In genomic region chr1:153371231-153371630, GRCh38 we compare ENCODE assay signal across 27 cellular contexts. TPM values are rescaled to one million over a fixed set of nuclear protein-coding genes. Genes with fewer than 3 reads are reported as not detected.
DNase-seq lines count a peak whose midpoint lies in the region; ATAC-seq, FAIRE-seq and TF ChIP-seq lines count a peak whose summit lies in the region.
"Had no signal": no experiment of that assay in that cellular context is flagged by ENCODE, and none has a peak within 500 bp of the region (broad histone marks: within the 10 kb centered on the region; RNA-seq: fewer than 3 reads in every experiment).

No MANE protein-coding gene starts in this region.

- H3K27ac ChIP-seq in RWPE1 (0 out of 2 replicates have a peak overlapping the region, but pooled peaks have one; percentile 27), coronary artery (no peak overlapping the region), esophagus squamous epithelium (peak overlapping the region; percentile 74 to 83 (median 80))
- H3K27ac ChIP-seq: C4-2B, SK-N-MC had no signal

- intact Hi-C loops in esophagus squamous epithelium (cut with DNase I) = no loop called here

- no peaks in the 10 kb centered on the region for H3K4me1 Mint-ChIP-seq in immature natural killer cell
- H3K4me1 Mint-ChIP-seq: CD8-positive, alpha-beta memory T cell; IgD-negative memory B cell had no signal

- no peak for TF ChIP-seq CTCF in RWPE1 (conservative IDR thresholded peaks at IDR 0.05; ENCODE audit: low read depth)
- no peak for TF ChIP-seq CTCF in coronary artery (IDR thresholded peaks at IDR 0.05)
- no peak for TF ChIP-seq CTCF in esophagus squamous epithelium (IDR thresholded peaks at IDR 0.05)
- TF ChIP-seq CTCF in D721Med (IDR thresholded peaks at IDR 0.05; ENCODE audit: insufficient read depth, missing control alignments) = no peak

- no peak for FAIRE-seq in D721Med (lab: Jason Lieb, UNC)
- FAIRE-seq: GM12892 had no signal

- no peaks in the 10 kb centered on the region for H3K36me3 ChIP-seq in esophagus squamous epithelium
- H3K36me3 ChIP-seq: HAP-1 had no signal

- H3K27me3 Mint-ChIP-seq in immature natural killer cell (ENCODE audit: low read depth in 3 of 3) = peaks cover 0 to 8% (median 1%) of the 10 kb centered on the region in 3 donors

- peaks cover 26 to 95% (median 45%) of the 10 kb centered on the region in 3 donors for H3K4me1 ChIP-seq in esophagus squamous epithelium
- H3K4me1 ChIP-seq: HAP-1 had no signal

- no peak for TF ChIP-seq POLR2A in esophagus squamous epithelium (IDR thresholded peaks at IDR 0.05)

- POLR2A ChIA-PET in RWPE1 (lab: Yijun Ruan, JAX; ENCODE audit: low non-redundant PET) = no interaction called here

- H3K4me3 ChIP-seq in coronary artery (no peak overlapping the region), esophagus squamous epithelium (no peak overlapping the region)
- H3K4me3 ChIP-seq: HAP-1, SK-N-MC had no signal

- no peak for ATAC-seq in HG02763 (IDR thresholded peaks at IDR 0.05; ENCODE audit: unreplicated experiment)
- ATAC-seq: Panc1 had no signal

- H3K27me3 ChIP-seq in esophagus squamous epithelium = peaks cover 0 to 3% (median 0%) of the 10 kb centered on the region in 4 donors

- DNase-seq in RWPE1 (ENCODE audit: low spot score) = no peak
- DNase-seq in coronary artery (ENCODE audit: low spot score) = peak; percentile 8
- no peak for DNase-seq in esophagus squamous epithelium (lab: John Stamatoyannopoulos, UW)
- no peak for DNase-seq in immature natural killer cell
- DNase-seq in activated gamma-delta T cell (lab: John Stamatoyannopoulos, UW) = no peak
- no peak for DNase-seq in D721Med (ENCODE audit: insufficient read length, low spot score)
- DNase-seq: CD8-positive, alpha-beta memory T cell; DMS79 treated with DMSO at 0.1 percent for 48 hours; GF-D8; GOT3; HFFc6; NCI-H1092; NCI-H1417 treated with DMSO at 0.1 percent for 48 hours; NCI-H1694 treated with DMSO at 0.1 percent for 48 hours; NCI-H2081; NCI-H2227 treated with DMSO at 0.1 percent for 48 hours; NCI-H526 treated with DMSO at 0.1 percent for 48 hours; SIG-M5 had no signal

- H3K9me3 Mint-ChIP-seq in immature natural killer cell = no peaks in the 10 kb centered on the region
- H3K9me3 Mint-ChIP-seq: CD8-positive, alpha-beta memory T cell; HFFc6; IgD-negative memory B cell had no signal

- H3K9me3 ChIP-seq in esophagus squamous epithelium = no peaks in the 10 kb centered on the region
- H3K9me3 ChIP-seq: HAP-1 had no signal

- H3K36me3 Mint-ChIP-seq in immature natural killer cell = no peaks in the 10 kb centered on the region
- H3K36me3 Mint-ChIP-seq: CD8-positive, alpha-beta memory T cell; IgD-negative memory B cell had no signal

- no peak overlapping the region for H3K27ac Mint-ChIP-seq in immature natural killer cell
- H3K27ac Mint-ChIP-seq: CD8-positive, alpha-beta memory T cell; HFFc6; IgD-negative memory B cell had no signal

- WGBS in esophagus squamous epithelium, 2 donors = 60 to 71% methylated on average over 1 of the region's 1 CpG

- CTCF ChIA-PET in RWPE1 (lab: Yijun Ruan, JAX) = no interaction called here

- H3K4me3 Mint-ChIP-seq in immature natural killer cell = no peak overlapping the region
- H3K4me3 Mint-ChIP-seq: CD8-positive, alpha-beta memory T cell; HFFc6; IgD-negative memory B cell had no signal

RNA-seq across cellular contexts. Expression of gene S100A12, which starts 4.2 kb away (rescaled TPM):
- total RNA-seq in esophagus squamous epithelium = 100 to 1,000 TPM in 1 of 4 donors, 10 to 100 TPM in 3; 16.2 to 154 (median 49.0) TPM
- 1 to 10 TPM in 2 of 3 donors, under 1 TPM in 1; 0.87 to 3.8 (median 2.6) TPM for polyA plus RNA-seq in immature natural killer cell
- total RNA-seq: A673; CD8-positive, alpha-beta memory T cell; HFFc6; NCI-H460 had no signal
- polyA plus RNA-seq: CD8-positive, alpha-beta memory T cell had no signal

RNA-seq across cellular contexts. Expression of gene S100A9, which starts 13.6 kb away (rescaled TPM):
- over 10,000 TPM; 15,145 to 90,256 (median 57,331) TPM for total RNA-seq in esophagus squamous epithelium
- polyA plus RNA-seq in immature natural killer cell = 100 to 1,000 TPM in 1 of 3 donors, 10 to 100 TPM in 2; 38.1 to 109 (median 86.0) TPM
- total RNA-seq: A673, HFFc6 had no signal

RNA-seq across cellular contexts. Expression of gene S100A8, which starts 19.6 kb away (rescaled TPM):
- over 10,000 TPM in 3 of 4 donors, 1,000 to 10,000 TPM in 1; 4,308 to 17,245 (median 15,998) TPM for total RNA-seq in esophagus squamous epithelium
- polyA plus RNA-seq in immature natural killer cell = 10 to 100 TPM; 20.3 to 43.5 (median 40.3) TPM
- total RNA-seq: A673; CD8-positive, alpha-beta memory T cell; HFFc6; NCI-H460 had no signal
- polyA plus RNA-seq: CD8-positive, alpha-beta memory T cell had no signal

RNA-seq across cellular contexts. Expression of gene PGLYRP4, which starts 22.6 kb away (rescaled TPM):
- 10 to 100 TPM in 1 of 4 donors, 1 to 10 TPM in 3; 4.2 to 15.1 (median 6.9) TPM for total RNA-seq in esophagus squamous epithelium
- not detected for polyA plus RNA-seq in immature natural killer cell
- total RNA-seq: A673; CD8-positive, alpha-beta memory T cell; HFFc6; NCI-H460 had no signal
- polyA plus RNA-seq: CD8-positive, alpha-beta memory T cell; IgD-negative memory B cell had no signal

RNA-seq across cellular contexts. Expression of gene S100A7A, which starts 45.1 kb away (rescaled TPM):
- 10 to 100 TPM in 1 of 4 donors, 1 to 10 TPM in 2, not detected in 1; 6.7 to 72.9 (median 8.1) TPM for total RNA-seq in esophagus squamous epithelium
- not detected for polyA plus RNA-seq in immature natural killer cell
- total RNA-seq: A673; CD8-positive, alpha-beta memory T cell; HFFc6; NCI-H460 had no signal
- polyA plus RNA-seq: CD8-positive, alpha-beta memory T cell; IgD-negative memory B cell had no signal

Comparison
In these comparisons a context has a peak if more than half of its experiments do, and no peak if none do; other contexts are left out.
1. H3K27ac ChIP-seq: peak in RWPE1 (single experiment) and esophagus squamous epithelium (4 of 4); none in coronary artery (0 of 2).